11 cellular contexts compared by ENCODE assay signal in the genomic region with DNA sequence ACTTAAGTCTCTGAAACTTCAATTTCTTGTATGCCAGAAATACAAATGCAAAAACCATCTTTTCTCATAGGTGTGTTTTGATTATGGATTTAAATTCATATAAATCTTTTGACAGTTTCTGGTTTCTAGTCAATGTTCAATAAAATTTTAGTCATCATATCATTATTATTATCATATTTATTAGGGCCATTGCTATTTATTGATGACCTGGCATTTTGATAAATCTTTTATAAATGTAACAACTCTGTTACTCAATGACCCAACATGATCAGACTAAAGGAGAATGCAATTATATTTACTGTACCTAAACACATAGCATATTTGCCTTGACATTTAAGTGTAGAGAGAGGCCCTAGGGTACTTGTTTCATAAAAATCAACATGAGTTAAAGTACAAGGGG.
"Had no signal": no experiment of that assay in that cellular context is flagged by ENCODE, and none has a peak within 500 bp of the region (broad histone marks: within the 10 kb centered on the region; RNA-seq: fewer than 3 reads in every experiment).

No MANE protein-coding gene starts in this region.

- H3K4me1 ChIP-seq: HAP-1 had no signal

- H2AFZ ChIP-seq: GM23248, GM23338 had no signal

- H3K9ac ChIP-seq: GM23248 had no signal

- H3K27ac ChIP-seq: GM23248 had no signal

- H3K9me3 ChIP-seq: HAP-1 had no signal

- H3K4me3 ChIP-seq: GM23248, GM23338, HAP-1 had no signal

- H3K36me3 ChIP-seq: HAP-1 had no signal

- ATAC-seq: GM23338, HCT116 had no signal

- H3K4me2 ChIP-seq: GM23338 had no signal

- DNase-seq: GM23248, GOT3, H7, H9, HCEC 1CT, HFFc6 had no signal

- FAIRE-seq: H1, H54 had no signal
